ENCODE assay signal across 24 cellular contexts in the genomic region with DNA sequence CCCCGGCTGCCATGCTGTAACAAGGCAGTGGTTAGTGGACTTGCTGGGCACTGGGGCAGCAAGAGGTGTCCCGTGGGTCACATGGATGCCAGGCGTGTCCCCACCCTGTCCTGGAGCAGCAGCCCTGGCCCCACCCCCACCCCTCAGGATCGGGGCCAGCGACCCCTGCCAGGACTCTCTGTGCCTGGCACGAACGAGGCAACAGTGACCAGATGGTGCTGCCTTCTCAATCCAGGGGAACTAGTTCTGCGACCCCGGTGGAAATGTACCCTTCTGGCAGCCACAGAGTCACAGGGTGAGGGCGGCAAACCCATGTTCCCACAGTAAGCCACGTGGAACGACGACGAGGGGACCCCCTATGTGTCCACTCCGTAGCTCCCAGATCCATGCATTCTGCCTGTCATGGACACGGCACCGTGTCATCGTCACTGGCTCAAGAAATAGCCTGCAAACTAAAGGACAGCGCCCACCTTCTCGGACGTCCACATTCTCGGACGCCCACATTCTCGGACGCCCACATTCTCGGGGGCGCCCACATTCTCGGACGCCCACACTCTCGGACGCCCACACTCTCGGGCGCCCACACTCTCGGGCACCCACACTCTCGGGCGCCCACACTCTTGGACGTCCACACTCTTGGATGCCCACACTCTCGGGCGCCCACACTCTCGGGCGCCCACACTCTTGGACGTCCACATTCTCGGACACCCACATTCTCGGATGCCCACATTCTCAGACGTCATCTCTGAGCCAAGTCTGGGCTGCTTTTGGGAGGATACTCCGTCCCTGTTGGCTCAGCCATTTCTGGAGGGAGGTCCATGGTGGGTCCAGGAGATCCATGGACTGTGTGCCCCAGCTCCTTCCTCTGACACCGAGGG. TPM values are rescaled to one million over a fixed set of nuclear protein-coding genes. Genes with fewer than 3 reads are reported as not detected.
A peak's percentile ranks its signal among the peaks of the same experiment; 100 is the strongest.
DNase-seq lines count a peak whose midpoint lies in the region; ATAC-seq and TF ChIP-seq lines count a peak whose summit lies in the region.
"Had no signal": no experiment of that assay in that cellular context is flagged by ENCODE, and none has a peak within 500 bp of the region (broad histone marks: within the 10 kb centered on the region; RNA-seq: fewer than 3 reads in every experiment).

No MANE protein-coding gene starts in this region.

- TF ChIP-seq CTCF in osteoblast (IDR thresholded peaks at IDR 0.05; ENCODE audit: extremely low read depth, low read depth, low read length) = no peak

- intact Hi-C loops in left ventricle myocardium superior (cut with micrococcal nuclease) (no loop called here), left cardiac atrium (cut with DNase I) (no loop called here)

- H3K4me3 ChIP-seq in osteoblast (ENCODE audit: insufficient read depth, low read length) = no peak overlapping the region

- no peaks in the 10 kb centered on the region for H3K79me2 ChIP-seq in osteoblast (ENCODE audit: insufficient read depth, low read length)

- H3K36me3 ChIP-seq in osteoblast (ENCODE audit: insufficient read depth, low read length) = no peaks in the 10 kb centered on the region
- H3K36me3 ChIP-seq: BE2C had no signal

- H3K9me3 ChIP-seq in osteoblast (ENCODE audit: low read depth, low read length) = no peaks in the 10 kb centered on the region
- H3K9me3 ChIP-seq: BE2C had no signal

- ATAC-seq in left ventricle myocardium superior (peak; percentile 26), left cardiac atrium (no peak)

- H4K20me1 ChIP-seq in osteoblast (ENCODE audit: insufficient read depth, low read length) = no peaks in the 10 kb centered on the region

- peak; percentile 8 for DNase-seq in activated T-cell treated with anti-CD3 and anti-CD28 coated beads, Interleukin-2, amount 50 U/mL, for 1 hour
- DNase-seq in activated T-cell treated with anti-CD3 and anti-CD28 coated beads, Interleukin-2, amount 50 U/mL, for 48 hours = no peak
- DNase-seq in left ventricle myocardium superior = no peak
- no peak for DNase-seq in left cardiac atrium
- peak; percentile 37 for DNase-seq in osteoblast (ENCODE audit: insufficient read length, low spot score, missing footprints)
- no peak for DNase-seq in activated CD4-positive, alpha-beta T cell treated with anti-CD3 and anti-CD28 coated beads for 48 hours
- no peak for DNase-seq in SKM-1 treated with dmso at 0.1 percent for 144 hours (lab: John Stamatoyannopoulos, UW; ENCODE audit: unreplicated experiment)
- DNase-seq in GF-D8 (lab: John Stamatoyannopoulos, UW) = no peak
- DNase-seq: BE2C; Calu3; DMS53; NCI-H1436; NCI-H2029; NCI-H2171; NCI-H446; NCI-H69; NK-92 treated with Interleukin-12 subunit alpha and Interleukin-12 subunit beta, amount 100 ng/mL, for 24 hours; OCI-M1; RPMI8226 had no signal

- H3K4me1 ChIP-seq in osteoblast (ENCODE audit: insufficient read depth, low read length) = no peaks in the 10 kb centered on the region
- H3K4me1 ChIP-seq: BE2C had no signal

- no peak overlapping the region for H3K27ac ChIP-seq in osteoblast (ENCODE audit: low read depth, low read length)
- H3K27ac ChIP-seq: 22Rv1, KMS-11 had no signal

- peaks cover 2% of the 10 kb centered on the region for H3K27me3 ChIP-seq in osteoblast (ENCODE audit: insufficient read depth, low read length)

- H3K4me2 ChIP-seq in osteoblast (ENCODE audit: insufficient read depth, low read length) = no peak overlapping the region
- H3K4me2 ChIP-seq: KMS-11 had no signal

- no peak overlapping the region for H2AFZ ChIP-seq in osteoblast (ENCODE audit: low read length)

RNA-seq across cellular contexts. Expression of a gene that starts 19.6 kb away (rescaled TPM):
- not detected for total RNA-seq in left ventricle myocardium superior
- not detected for total RNA-seq in left cardiac atrium
- not detected in 2 replicates for total RNA-seq in osteoblast
- total RNA-seq: Calu3; CD4-positive, alpha-beta T cell; H4; M059J had no signal

Comparison
In these comparisons a context has a peak if more than half of its experiments do, and no peak if none do; other contexts are left out.
1. DNase-seq: peak in activated T-cell treated with anti-CD3 and anti-CD28 coated beads, Interleukin-2, amount 50 U/mL, for 1 hour (single experiment) and osteoblast (single experiment); none in activated T-cell treated with anti-CD3 and anti-CD28 coated beads, Interleukin-2, amount 50 U/mL, for 48 hours (0 of 2), left ventricle myocardium superior (single experiment), left cardiac atrium (single experiment), activated CD4-positive, alpha-beta T cell treated with anti-CD3 and anti-CD28 coated beads for 48 hours (single experiment), SKM-1 treated with dmso at 0.1 percent for 144 hours (single experiment) and GF-D8 (single experiment).